Comparison of ENCODE assay signal across 3 cellular contexts in genomic region chr6:110256366-110256765, GRCh38.
"Had no signal": no experiment of that assay in that cellular context is flagged by ENCODE, and none has a peak within 500 bp of the region (broad histone marks: within the 10 kb centered on the region; RNA-seq: fewer than 3 reads in every experiment).

No MANE protein-coding gene starts in this region.

- H3K4me3 ChIP-seq: GM12878 had no signal

- DNase-seq: GDM1, GF-D8 had no signal
